ENCODE assay signal across 8 cellular contexts in genomic region chr4:75671802-75672421, GRCh38. TPM values are rescaled to one million over a fixed set of nuclear protein-coding genes. Genes with fewer than 3 reads are reported as not detected.
DNase-seq lines count a peak whose midpoint lies in the region; ATAC-seq and TF ChIP-seq lines count a peak whose summit lies in the region.

No MANE protein-coding gene starts in this region.

- DNase-seq in A673 (ENCODE audit: low spot score) = no peak
- peak; percentile 20 for DNase-seq in HT-29 (ENCODE audit: low spot score)
- DNase-seq in breast epithelium (ENCODE audit: low spot score in 2 of 2) = no peak
- no peak for DNase-seq in Ammon's horn (ENCODE audit: low spot score)

- H3K36me3 ChIP-seq in A673 (ENCODE audit: insufficient read depth, low read length, poor library complexity, severe bottlenecking) (no peaks in the 10 kb centered on the region), breast epithelium (no peaks in the 10 kb centered on the region)

- POLR2A ChIA-PET in A673 (lab: Charles Lee; ENCODE audit: low non-redundant PET) = interaction anchor here (0.6 kb wide), 1 partner anchor 158 kb away, joined by 3 read pairs; the partner anchor contains the start of gene RCHY1

- ATAC-seq in GM19324 (IDR thresholded peaks at IDR 0.05; ENCODE audit: low FRiP score, unreplicated experiment) = no peak
- ATAC-seq in GM19395 (IDR thresholded peaks at IDR 0.05; ENCODE audit: unreplicated experiment) = no peak
- no peak for ATAC-seq in GM18907 (IDR thresholded peaks at IDR 0.05; ENCODE audit: unreplicated experiment)

- H3K9me3 ChIP-seq in A673 (ENCODE audit: low read depth, low read length, poor library complexity, severe bottlenecking) = no peaks in the 10 kb centered on the region
- H3K9me3 ChIP-seq in breast epithelium = no peaks in the 10 kb centered on the region
- H3K9me3 ChIP-seq in mononuclear cell (ENCODE audit: low read depth, low read length) = no peaks in the 10 kb centered on the region

- no TSS peak for BruUV-seq in A673 (replicated peaks; lab: Mats Ljungman, UMichigan)

- intact Hi-C loops in A673 (cut with micrococcal nuclease; ENCODE audit: unreplicated experiment) (loop anchor here (5.0 kb wide), 1 partner anchor 50 kb away; the partner anchor contains the start of gene USO1), breast epithelium (cut with DNase I; ENCODE audit: low total_unique reads) (no loop called here)

- no peaks in the 10 kb centered on the region for H3K27me3 ChIP-seq in A673 (replicated peaks; ENCODE audit: insufficient read depth, low read depth, low read length, poor library complexity)
- no peaks in the 10 kb centered on the region for H3K27me3 ChIP-seq in breast epithelium
- no peaks in the 10 kb centered on the region for H3K27me3 ChIP-seq in mononuclear cell (ENCODE audit: insufficient read depth, low read length)

- H3K4me3 ChIP-seq in A673 (ENCODE audit: low read depth, low read length, poor library complexity, severe bottlenecking) (peak overlapping the region; percentile 91), breast epithelium (peak overlapping the region; percentile 75 to 99 (median 84)), mononuclear cell (ENCODE audit: low read length) (peak overlapping the region; percentile 97)

- CTCF ChIA-PET in A673 (lab: Charles Lee) = no interaction called here

- H3K4me1 ChIP-seq in A673 (ENCODE audit: insufficient read depth, low read length, poor library complexity, severe bottlenecking) = no peaks in the 10 kb centered on the region
- peaks cover 0 to 16% of the 10 kb centered on the region in 2 donors for H3K4me1 ChIP-seq in breast epithelium
- peaks cover 42% of the 10 kb centered on the region for H3K4me1 ChIP-seq in mononuclear cell (ENCODE audit: insufficient read depth, low read length)

- peak overlapping the region; percentile 89 for H3K27ac ChIP-seq in A673 (ENCODE audit: low read depth, low read length, poor library complexity, severe bottlenecking)
- peak overlapping the region; percentile 97 for H3K27ac ChIP-seq in breast epithelium

- no peak for TF ChIP-seq POLR2A in breast epithelium (IDR thresholded peaks at IDR 0.05)

- TF ChIP-seq CTCF in A673 (conservative IDR thresholded peaks at IDR 0.05; ENCODE audit: low read depth, low read length) (no peak), breast epithelium (IDR thresholded peaks at IDR 0.05) (no peak)

RNA-seq across cellular contexts. Expression of gene G3BP2, which starts 1.3 kb away (rescaled TPM):
- total RNA-seq in A673 (2021) (104 and 124 TPM in 2 replicates), breast epithelium (10 to 100 TPM; 75.4 to 92.6 (median 86.2) TPM), mononuclear cell (228 TPM)
- 54.0 and 59.4 TPM in 2 replicates for total RNA-seq in HT-29 (2014; rRNA removed; shearing (Covaris generic))

RNA-seq across cellular contexts. Expression of gene CDKL2, which starts 41.6 kb away (rescaled TPM):
- total RNA-seq in A673 (2021) (1.5 and 1.6 TPM in 2 replicates), breast epithelium (1 to 10 TPM in 2 of 3 donors, under 1 TPM in 1; 0.16 to 2.3 (median 1.6) TPM), mononuclear cell (0.21 TPM)
- not detected in 2 replicates for total RNA-seq in HT-29 (2014; rRNA removed; shearing (Covaris generic))

RNA-seq across cellular contexts. Expression of gene USO1, which starts 52.5 kb away (rescaled TPM):
- 35.6 and 36.1 TPM in 2 replicates for total RNA-seq in A673 (2021)
- 23.4 and 24.5 TPM in 2 replicates for total RNA-seq in HT-29 (2014; rRNA removed; shearing (Covaris generic))
- total RNA-seq in breast epithelium = 10 to 100 TPM; 74.1 to 76.7 (median 74.1) TPM
- 15.5 TPM for total RNA-seq in mononuclear cell
